In the genomic region with DNA sequence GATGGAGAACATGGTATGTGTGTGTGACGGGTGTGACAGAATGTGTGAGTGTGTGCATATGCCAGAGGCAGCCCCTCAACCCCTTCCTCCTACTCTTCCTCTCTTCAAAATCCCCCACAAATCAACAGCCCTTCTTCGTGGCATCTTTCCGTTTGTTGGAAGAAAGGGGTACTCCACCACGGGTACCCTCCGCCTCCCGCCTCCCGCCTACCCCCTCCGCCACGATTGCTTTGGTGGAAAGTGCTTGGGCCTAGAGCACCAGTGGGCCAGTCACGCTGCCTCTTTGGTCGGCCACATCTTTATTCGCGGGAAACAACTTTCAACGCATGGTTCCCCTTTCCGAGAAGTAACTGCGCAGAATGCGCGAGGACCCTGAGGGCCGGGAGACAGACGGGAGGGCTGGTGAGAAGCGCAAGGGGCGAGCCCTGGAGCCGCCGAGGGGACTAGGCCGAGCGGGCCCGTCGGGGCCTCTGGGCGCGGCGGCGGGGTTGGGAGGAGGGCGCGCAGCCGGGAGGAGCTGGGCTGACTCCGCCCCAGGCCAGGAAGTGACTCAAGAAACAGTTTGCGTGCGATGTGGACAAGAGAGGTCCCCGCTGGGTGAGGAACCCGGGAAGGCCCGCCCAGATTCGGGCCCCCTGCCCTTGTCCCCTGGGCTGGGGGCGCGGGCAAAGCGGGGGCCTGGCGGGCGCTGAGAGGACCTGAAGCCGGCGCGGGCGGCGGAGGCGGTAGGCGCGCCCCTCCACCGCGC, we compare ENCODE assay signal across 1 cellular context.
A peak's percentile ranks its signal among the peaks of the same experiment; 100 is the strongest.
TF ChIP-seq lines count a peak whose summit lies in the region.

A gene (minus strand): TSS at position 274 of the 748 bp plus-strand sequence. CDS start 614 bp downstream, outside the sequence.
A gene (plus strand): TSS at position 560 of the 748 bp plus-strand sequence. CDS start 777 bp downstream, outside the sequence.

TF ChIP-seq in SK-N-SH, 30 proteins besides CTCF, POLR2A, EP300 and RAD21 (continued from another document):
- TF ChIP-seq SIN3A (IDR thresholded peaks at IDR 0.05; ENCODE audit: borderline replicate concordance, low read depth, low read length), result no peak
- TF ChIP-seq TEAD4 (IDR thresholded peaks at IDR 0.05; ENCODE audit: borderline replicate concordance, insufficient read depth), result no peak
- TF ChIP-seq TAF1 (IDR thresholded peaks at IDR 0.05; ENCODE audit: borderline replicate concordance, low read depth, low read length), result peak; percentile 77
- peak; percentile 27; the same call in 1 of the 2 replicates for TF ChIP-seq NRF1 (IDR thresholded peaks at IDR 0.05; ENCODE audit: low read depth, low read length)
- peak; percentile 36; the same call in 1 of the 2 replicates for TF ChIP-seq MXI1 (IDR thresholded peaks at IDR 0.05; ENCODE audit: low read depth, low read length)
